Comparison of ENCODE assay signal across 18 cellular contexts in genomic region chr4:182010876-182011275, GRCh38.
"Had no signal": no experiment of that assay in that cellular context is flagged by ENCODE, and none has a peak within 500 bp of the region (broad histone marks: within the 10 kb centered on the region; RNA-seq: fewer than 3 reads in every experiment).

No MANE protein-coding gene starts in this region.

- H3K36me3 ChIP-seq: esophagus squamous epithelium, lower lobe of right lung, tibial artery, uterus had no signal

- H3K4me1 ChIP-seq: esophagus squamous epithelium, lower lobe of right lung, parathyroid adenoma, tibial artery, uterus had no signal

- H3K27me3 ChIP-seq: dorsolateral prefrontal cortex, esophagus squamous epithelium, tibial artery, uterus had no signal

- H3K4me3 ChIP-seq: dorsolateral prefrontal cortex, esophagus squamous epithelium, lower lobe of right lung, tibial artery, uterus had no signal

- ATAC-seq: activated CD8-positive, alpha-beta T cell treated with anti-CD3 and anti-CD28 coated beads, Interleukin-2, amount 10 ng/mL, durations not matched to agents 7 days and 5 days; activated naive CD8-positive, alpha-beta T cell treated with anti-CD3 and anti-CD28 coated beads, Interleukin-2, amount 50 U/mL, for 24 hours; lower lobe of right lung; T-cell had no signal

- H3K9me3 ChIP-seq: esophagus squamous epithelium, lower lobe of right lung, tibial artery, uterus had no signal

- DNase-seq: activated CD4-positive, alpha-beta T cell treated with anti-CD3 and anti-CD28 coated beads for 48 hours; activated CD8-positive, alpha-beta memory T cell treated with anti-CD3 and anti-CD28 coated beads, Interleukin-2, amount 50 U/mL, for 48 hours; activated CD8-positive, alpha-beta T cell treated with anti-CD3 and anti-CD28 coated beads, Interleukin-2, amount 10 ng/mL, durations not matched to agents 7 days and 5 days; activated naive CD4-positive, alpha-beta T cell; activated naive CD8-positive, alpha-beta T cell treated with anti-CD3 and anti-CD28 coated beads, Interleukin-2, amount 50 U/mL, for 24 hours; cerebellar nuclear complex; dorsolateral prefrontal cortex; esophagus squamous epithelium; hypothalamus; kidney glomerular epithelial cell; lower lobe of right lung; naive B cell; retina; small intestine; T-cell; tibial artery; uterus had no signal

- H2AFZ ChIP-seq: parathyroid adenoma had no signal

- H3K27ac ChIP-seq: dorsolateral prefrontal cortex, esophagus squamous epithelium, lower lobe of right lung, parathyroid adenoma, tibial artery, uterus had no signal

- H3K79me2 ChIP-seq: parathyroid adenoma had no signal

- H3K9ac ChIP-seq: parathyroid adenoma had no signal
